Comparison of ENCODE assay signal across 11 cellular contexts in the genomic region with DNA sequence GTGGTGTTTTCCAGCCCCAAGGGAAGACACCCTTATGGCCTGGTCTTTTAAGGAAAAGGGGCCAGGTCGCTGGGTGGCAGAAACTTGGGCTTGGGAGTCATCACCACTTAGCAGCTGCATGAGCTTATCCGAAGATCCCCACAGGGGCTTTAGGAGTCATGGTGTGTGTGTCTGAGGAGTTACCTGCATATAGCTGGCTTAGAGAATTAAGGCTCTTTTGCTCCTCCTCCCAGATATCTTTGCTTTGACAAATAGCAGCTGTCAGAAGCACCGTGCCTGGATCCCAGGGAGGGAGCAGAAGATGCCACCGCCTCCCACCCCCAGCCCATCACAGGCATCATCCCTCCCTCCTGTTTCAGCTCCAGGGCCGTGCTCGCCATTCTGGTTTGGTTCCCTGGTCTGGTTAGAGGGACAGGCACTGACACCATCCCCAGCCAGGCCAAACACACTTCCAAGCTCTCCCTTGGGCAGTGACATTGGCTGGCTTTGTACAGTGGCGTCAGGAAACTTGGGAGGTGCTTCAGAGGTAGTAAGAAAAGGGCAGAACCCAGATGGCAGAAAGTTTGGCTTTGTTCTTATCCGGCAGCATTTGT. TPM values are rescaled to one million over a fixed set of nuclear protein-coding genes. Genes with fewer than 3 reads are reported as not detected.
A peak's percentile ranks its signal among the peaks of the same experiment; 100 is the strongest.
DNase-seq lines count a peak whose midpoint lies in the region; ATAC-seq and TF ChIP-seq lines count a peak whose summit lies in the region.
"Had no signal": no experiment of that assay in that cellular context is flagged by ENCODE, and none has a peak within 500 bp of the region (broad histone marks: within the 10 kb centered on the region; RNA-seq: fewer than 3 reads in every experiment).

No MANE protein-coding gene starts in this region.

- peak overlapping the region; percentile 71 to 81 for H3K27ac Mint-ChIP-seq in natural killer cell treated with Interleukin-12 subunit alpha and Interleukin-12 subunit beta and Interleukin-15 and Interleukin-18, amount 100 ng/mL, for 72 hours
- peak overlapping the region in 1 of 2 donors; percentile 31 for H3K27ac Mint-ChIP-seq in natural killer cell
- H3K27ac Mint-ChIP-seq in activated naive CD8-positive, alpha-beta T cell: peak overlapping the region; percentile 72
- H3K27ac Mint-ChIP-seq in mesothelial cell of epicardium: peak overlapping the region; percentile 80

- intact Hi-C loops in natural killer cell (cut with micrococcal nuclease): no loop called here

- peak overlapping the region; percentile 56 for H3K4me3 Mint-ChIP-seq in natural killer cell treated with Interleukin-12 subunit alpha and Interleukin-12 subunit beta and Interleukin-15 and Interleukin-18, amount 100 ng/mL, for 72 hours
- no peak overlapping the region for H3K4me3 Mint-ChIP-seq in natural killer cell
- peak overlapping the region; percentile 20 for H3K4me3 Mint-ChIP-seq in activated naive CD8-positive, alpha-beta T cell
- H3K4me3 Mint-ChIP-seq in mesothelial cell of epicardium: no peak overlapping the region
- H3K4me3 Mint-ChIP-seq: brain had no signal

- H3K4me1 Mint-ChIP-seq in natural killer cell treated with Interleukin-12 subunit alpha and Interleukin-12 subunit beta and Interleukin-15 and Interleukin-18, amount 100 ng/mL, for 72 hours (ENCODE audit: low read depth in 2 of 2): peaks cover 43 to 44% of the 10 kb centered on the region in 2 donors
- peaks cover 12 to 20% of the 10 kb centered on the region in 2 donors for H3K4me1 Mint-ChIP-seq in natural killer cell
- peaks cover 40% of the 10 kb centered on the region for H3K4me1 Mint-ChIP-seq in activated naive CD8-positive, alpha-beta T cell (ENCODE audit: low read depth)
- peaks cover 36% of the 10 kb centered on the region for H3K4me1 Mint-ChIP-seq in mesothelial cell of epicardium

- ATAC-seq in natural killer cell treated with Interleukin-12 subunit alpha and Interleukin-12 subunit beta and Interleukin-15 and Interleukin-18, amount 100 ng/mL, for 72 hours: no peak
- no peak for ATAC-seq in natural killer cell

- DNase-seq in natural killer cell treated with Interleukin-12 subunit alpha and Interleukin-12 subunit beta and Interleukin-15 and Interleukin-18, amount 100 ng/mL, for 72 hours (ENCODE audit: low spot score): no peak
- DNase-seq in natural killer cell (no peak), mesothelial cell of epicardium (ENCODE audit: low spot score in 2 of 2, unreplicated experiment in 2 of 2) (no peak), NCI-H69 (lab: John Stamatoyannopoulos, UW) (no peak), mucosa of gallbladder (ENCODE audit: low spot score) (no peak), GDM1 (lab: John Stamatoyannopoulos, UW) (no peak), OCI-M2 (lab: John Stamatoyannopoulos, UW; ENCODE audit: unreplicated experiment) (no peak)
- DNase-seq: pancreas, uterus had no signal

- H3K9me3 Mint-ChIP-seq in natural killer cell treated with Interleukin-12 subunit alpha and Interleukin-12 subunit beta and Interleukin-15 and Interleukin-18, amount 100 ng/mL, for 72 hours: peaks cover 2% of the 10 kb centered on the region
- H3K9me3 Mint-ChIP-seq in natural killer cell (no peaks in the 10 kb centered on the region), mesothelial cell of epicardium (peaks cover 3% of the 10 kb centered on the region)
- no peaks in the 10 kb centered on the region for H3K9me3 Mint-ChIP-seq in activated naive CD8-positive, alpha-beta T cell (ENCODE audit: low read depth)

- peaks cover 3% of the 10 kb centered on the region for H3K36me3 Mint-ChIP-seq in natural killer cell treated with Interleukin-12 subunit alpha and Interleukin-12 subunit beta and Interleukin-15 and Interleukin-18, amount 100 ng/mL, for 72 hours
- no peaks in the 10 kb centered on the region for H3K36me3 Mint-ChIP-seq in natural killer cell
- H3K36me3 Mint-ChIP-seq in activated naive CD8-positive, alpha-beta T cell: peaks cover 2% of the 10 kb centered on the region
- peaks cover 3% of the 10 kb centered on the region for H3K36me3 Mint-ChIP-seq in mesothelial cell of epicardium

- no peak for TF ChIP-seq CTCF in natural killer cell (IDR thresholded peaks at IDR 0.05)
- TF ChIP-seq CTCF in mesothelial cell of epicardium (IDR thresholded peaks at IDR 0.05; ENCODE audit: unreplicated experiment): no peak

- peaks cover 0 to 6% of the 10 kb centered on the region in 2 donors for H3K27me3 Mint-ChIP-seq in natural killer cell treated with Interleukin-12 subunit alpha and Interleukin-12 subunit beta and Interleukin-15 and Interleukin-18, amount 100 ng/mL, for 72 hours
- H3K27me3 Mint-ChIP-seq in natural killer cell (ENCODE audit: low read depth in 2 of 2): peaks cover 5 to 10% of the 10 kb centered on the region in 2 donors
- no peaks in the 10 kb centered on the region for H3K27me3 Mint-ChIP-seq in activated naive CD8-positive, alpha-beta T cell
- no peaks in the 10 kb centered on the region for H3K27me3 Mint-ChIP-seq in mesothelial cell of epicardium (ENCODE audit: low read depth)
- H3K27me3 Mint-ChIP-seq: brain had no signal

RNA-seq across cellular contexts. Expression of gene LDHD, which starts 17.4 kb away (rescaled TPM):
- total RNA-seq in natural killer cell treated with Interleukin-12 subunit alpha and Interleukin-12 subunit beta and Interleukin-15 and Interleukin-18, amount 100 ng/mL, for 72 hours: 1 to 10 TPM in 1 of 2 donors, under 1 TPM in 1; 0.19 to 1.1 TPM
- total RNA-seq in natural killer cell (1 to 10 TPM in 1 of 3 donors, under 1 TPM in 1, not detected in 1; 0.12 to 1.3 TPM), mesothelial cell of epicardium (0.65 to 0.86 TPM (median 0.66 TPM) in 3 replicates), mucosa of gallbladder (14.5 TPM)

RNA-seq across cellular contexts. Expression of gene ZFP1, which starts 49.2 kb away (rescaled TPM):
- 10 to 100 TPM; 11.2 to 16.7 TPM for total RNA-seq in natural killer cell treated with Interleukin-12 subunit alpha and Interleukin-12 subunit beta and Interleukin-15 and Interleukin-18, amount 100 ng/mL, for 72 hours
- 10 to 100 TPM in 2 of 3 donors, 1 to 10 TPM in 1; 9.0 to 16.2 (median 14.9) TPM for total RNA-seq in natural killer cell
- total RNA-seq in mesothelial cell of epicardium: 21.8 to 22.3 TPM (median 21.8 TPM) in 3 replicates
- 11.4 TPM for total RNA-seq in mucosa of gallbladder

Comparison
In these comparisons a context has a peak if more than half of its experiments do, and no peak if none do; other contexts are left out.
1. H3K4me3 Mint-ChIP-seq: peak in natural killer cell treated with Interleukin-12 subunit alpha and Interleukin-12 subunit beta and Interleukin-15 and Interleukin-18, amount 100 ng/mL, for 72 hours (single experiment) and activated naive CD8-positive, alpha-beta T cell (single experiment); none in natural killer cell (single experiment) and mesothelial cell of epicardium (single experiment).